In the genomic region with DNA sequence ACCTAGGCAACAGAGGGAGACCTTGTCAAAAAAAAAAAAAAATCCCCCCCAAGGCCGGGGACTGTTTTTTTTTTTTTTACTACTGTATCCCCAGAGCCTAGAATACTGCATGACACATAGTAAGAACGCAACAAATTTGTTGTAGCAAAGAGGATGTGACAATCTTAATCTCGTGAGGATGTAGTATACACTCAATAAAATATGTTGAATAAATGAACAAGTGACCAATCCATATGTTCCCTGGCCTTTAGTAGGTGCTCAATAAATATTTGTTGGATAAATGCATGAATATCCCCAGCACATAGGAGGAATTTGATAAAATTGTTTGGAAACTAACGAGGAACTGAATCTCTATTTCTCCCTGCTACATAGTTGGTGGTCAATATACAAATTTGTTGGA, we compare ENCODE assay signal across 11 cellular contexts.
"Had no signal": no experiment of that assay in that cellular context is flagged by ENCODE, and none has a peak within 500 bp of the region (broad histone marks: within the 10 kb centered on the region; RNA-seq: fewer than 3 reads in every experiment).

No MANE protein-coding gene starts in this region.

- H3K4me2 ChIP-seq: GM23338 had no signal

- H3K9me3 ChIP-seq: HAP-1 had no signal

- H2AFZ ChIP-seq: GM23248, GM23338 had no signal

- DNase-seq: GM23248, GOT3, H7, H9, HCEC 1CT, HFFc6 had no signal

- ATAC-seq: GM23338, HCT116 had no signal

- H3K4me3 Mint-ChIP-seq: GM23338, H9, HFFc6 had no signal

- H3K9ac ChIP-seq: GM23248 had no signal

- H3K36me3 ChIP-seq: HAP-1 had no signal

- FAIRE-seq: H1, H54 had no signal

- H3K27ac ChIP-seq: GM23248 had no signal

- H3K27ac Mint-ChIP-seq: GM23338, H9, HFFc6 had no signal

- H3K4me3 ChIP-seq: GM23248, GM23338, HAP-1 had no signal
